2 cellular contexts compared by ENCODE assay signal in the genomic region with DNA sequence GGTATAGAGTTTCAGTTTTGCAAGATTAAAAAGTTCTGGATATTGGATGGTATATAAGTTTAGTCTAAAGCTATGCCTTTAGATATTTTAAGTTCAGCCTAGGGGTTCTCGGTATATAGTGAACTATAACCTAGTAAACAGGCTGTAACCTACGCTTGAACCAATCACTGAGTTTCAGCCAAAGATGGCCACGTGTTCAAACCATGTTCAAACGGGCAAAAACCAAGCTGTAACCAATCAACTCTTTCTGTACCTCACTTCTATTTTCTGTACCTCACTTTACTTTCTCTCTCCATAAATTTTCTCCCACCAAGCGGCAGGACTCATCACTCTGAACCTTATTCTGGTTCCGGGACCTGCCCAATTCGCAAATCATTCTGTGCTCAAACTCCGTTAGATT.
TF ChIP-seq lines count a peak whose summit lies in the region.

No MANE protein-coding gene starts in this region.

TF ChIP-seq in SK-N-SH, 30 proteins besides CTCF, POLR2A, EP300 and RAD21 (continued from another document):
- TF ChIP-seq, protein P1, sequence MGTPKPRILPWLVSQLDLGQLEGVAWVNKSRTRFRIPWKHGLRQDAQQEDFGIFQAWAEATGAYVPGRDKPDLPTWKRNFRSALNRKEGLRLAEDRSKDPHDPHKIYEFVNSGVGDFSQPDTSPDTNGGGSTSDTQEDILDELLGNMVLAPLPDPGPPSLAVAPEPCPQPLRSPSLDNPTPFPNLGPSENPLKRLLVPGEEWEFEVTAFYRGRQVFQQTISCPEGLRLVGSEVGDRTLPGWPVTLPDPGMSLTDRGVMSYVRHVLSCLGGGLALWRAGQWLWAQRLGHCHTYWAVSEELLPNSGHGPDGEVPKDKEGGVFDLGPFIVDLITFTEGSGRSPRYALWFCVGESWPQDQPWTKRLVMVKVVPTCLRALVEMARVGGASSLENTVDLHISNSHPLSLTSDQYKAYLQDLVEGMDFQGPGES (IDR thresholded peaks at IDR 0.05; ENCODE audit: low read depth, low read length), result no peak
- TF ChIP-seq, protein P2, sequence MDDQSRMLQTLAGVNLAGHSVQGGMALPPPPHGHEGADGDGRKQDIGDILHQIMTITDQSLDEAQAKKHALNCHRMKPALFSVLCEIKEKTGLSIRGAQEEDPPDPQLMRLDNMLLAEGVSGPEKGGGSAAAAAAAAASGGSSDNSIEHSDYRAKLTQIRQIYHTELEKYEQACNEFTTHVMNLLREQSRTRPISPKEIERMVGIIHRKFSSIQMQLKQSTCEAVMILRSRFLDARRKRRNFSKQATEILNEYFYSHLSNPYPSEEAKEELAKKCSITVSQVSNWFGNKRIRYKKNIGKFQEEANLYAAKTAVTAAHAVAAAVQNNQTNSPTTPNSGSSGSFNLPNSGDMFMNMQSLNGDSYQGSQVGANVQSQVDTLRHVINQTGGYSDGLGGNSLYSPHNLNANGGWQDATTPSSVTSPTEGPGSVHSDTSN (IDR thresholded peaks at IDR 0.05), result no peak

TF ChIP-seq in SK-N-SH treated with all-trans-retinoic acid at 6 μM for 48 hours, 23 proteins besides CTCF, POLR2A, EP300 and RAD21 (continued from another document):
- TF ChIP-seq OSR1 (CRISPR knock-in tag; IDR thresholded peaks at IDR 0.05), result no peak
- TF ChIP-seq ESRRG (CRISPR knock-in tag; IDR thresholded peaks at IDR 0.05), result no peak
- TF ChIP-seq ZFP30 (CRISPR knock-in tag; IDR thresholded peaks at IDR 0.05), result no peak
